Comparison of ENCODE assay signal across 20 cellular contexts in genomic region chr11:130474637-130475400, GRCh38. TPM values are rescaled to one million over a fixed set of nuclear protein-coding genes. Genes with fewer than 3 reads are reported as not detected.
"Had no signal": no experiment of that assay in that cellular context is flagged by ENCODE, and none has a peak within 500 bp of the region (broad histone marks: within the 10 kb centered on the region; RNA-seq: fewer than 3 reads in every experiment).

No MANE protein-coding gene starts in this region.

- H3K27ac ChIP-seq: ovary had no signal

- H3K27me3 ChIP-seq: ovary had no signal

- H3K27me3 Mint-ChIP-seq: activated naive CD4-positive, alpha-beta T cell treated with anti-CD3 and anti-CD28 coated beads, Interleukin-2, amount 50 U/mL, for 24 hours had no signal

- H3K36me3 ChIP-seq: ovary had no signal

- H3K27ac Mint-ChIP-seq: activated CD4-positive, alpha-beta T cell treated with anti-CD3 and anti-CD28 coated beads, Interleukin-2, amount 10 ng/mL, durations not matched to agents 24 days and 14 days; activated naive CD4-positive, alpha-beta T cell treated with anti-CD3 and anti-CD28 coated beads, Interleukin-2, amount 50 U/mL, for 24 hours; brain; endodermal cell; memory B cell; natural killer cell treated with Interleukin-12 subunit alpha and Interleukin-12 subunit beta and Interleukin-15 and Interleukin-18, amount 100 ng/mL, for 72 hours had no signal

- DNase-seq: activated CD4-positive, alpha-beta T cell treated with anti-CD3 and anti-CD28 coated beads, Interleukin-2, amount 10 ng/mL, durations not matched to agents 24 days and 14 days; activated effector memory CD4-positive, alpha-beta T cell treated with Interleukin-2 at 50 U/mL for 16 hours; activated T-cell treated with anti-CD3 and anti-CD28 coated beads for 4 hours; amniotic stem cell; cerebellar nuclear complex; dermis blood vessel endothelial cell; endodermal cell; hypothalamus; left colon; ovary; stimulated activated CD4-positive, alpha-beta T cell treated with anti-CD3 and anti-CD28 coated beads, Interleukin-4, amount 100 ng/mL, for 4 hours; T-helper 1 cell; trophoblast cell had no signal

- H3K9me3 Mint-ChIP-seq: activated CD4-positive, alpha-beta T cell treated with anti-CD3 and anti-CD28 coated beads, Interleukin-2, amount 10 ng/mL, durations not matched to agents 24 days and 14 days; activated naive CD4-positive, alpha-beta T cell treated with anti-CD3 and anti-CD28 coated beads, Interleukin-2, amount 50 U/mL, for 24 hours; brain; endodermal cell; memory B cell; natural killer cell treated with Interleukin-12 subunit alpha and Interleukin-12 subunit beta and Interleukin-15 and Interleukin-18, amount 100 ng/mL, for 72 hours had no signal

- ATAC-seq: left colon; natural killer cell treated with Interleukin-12 subunit alpha and Interleukin-12 subunit beta and Interleukin-15 and Interleukin-18, amount 100 ng/mL, for 72 hours had no signal

- H3K4me3 ChIP-seq: ovary had no signal

- H3K4me3 Mint-ChIP-seq: activated CD4-positive, alpha-beta T cell treated with anti-CD3 and anti-CD28 coated beads, Interleukin-2, amount 10 ng/mL, durations not matched to agents 24 days and 14 days; activated naive CD4-positive, alpha-beta T cell treated with anti-CD3 and anti-CD28 coated beads, Interleukin-2, amount 50 U/mL, for 24 hours; brain; endodermal cell; memory B cell; natural killer cell treated with Interleukin-12 subunit alpha and Interleukin-12 subunit beta and Interleukin-15 and Interleukin-18, amount 100 ng/mL, for 72 hours had no signal

- H3K36me3 Mint-ChIP-seq: activated naive CD4-positive, alpha-beta T cell treated with anti-CD3 and anti-CD28 coated beads, Interleukin-2, amount 50 U/mL, for 24 hours; memory B cell; natural killer cell treated with Interleukin-12 subunit alpha and Interleukin-12 subunit beta and Interleukin-15 and Interleukin-18, amount 100 ng/mL, for 72 hours had no signal

- H3K4me1 Mint-ChIP-seq: activated CD4-positive, alpha-beta T cell treated with anti-CD3 and anti-CD28 coated beads, Interleukin-2, amount 10 ng/mL, durations not matched to agents 24 days and 14 days; activated naive CD4-positive, alpha-beta T cell treated with anti-CD3 and anti-CD28 coated beads, Interleukin-2, amount 50 U/mL, for 24 hours; brain; endodermal cell; memory B cell had no signal

- H3K9me3 ChIP-seq: ovary had no signal

RNA-seq across cellular contexts. Expression of gene ADAMTS15, which starts 26.4 kb away (rescaled TPM):
- total RNA-seq: activated CD8-positive, alpha-beta memory T cell treated with anti-CD3 and anti-CD28 coated beads for 36 hours; natural killer cell treated with Interleukin-12 subunit alpha and Interleukin-12 subunit beta and Interleukin-15 and Interleukin-18, amount 100 ng/mL, for 72 hours; SK-MEL-5 had no signal

RNA-seq across cellular contexts. Expression of gene ADAMTS8, which starts 46.4 kb away (rescaled TPM):
- total RNA-seq: activated CD4-positive, alpha-beta T cell treated with anti-CD3 and anti-CD28 coated beads, Interleukin-2, amount 10 ng/mL, durations not matched to agents 24 days and 14 days; activated CD8-positive, alpha-beta memory T cell treated with anti-CD3 and anti-CD28 coated beads for 36 hours; dermis blood vessel endothelial cell; fibroblast of villous mesenchyme; natural killer cell treated with Interleukin-12 subunit alpha and Interleukin-12 subunit beta and Interleukin-15 and Interleukin-18, amount 100 ng/mL, for 72 hours had no signal
